20 cellular contexts compared by ENCODE assay signal in the genomic region with DNA sequence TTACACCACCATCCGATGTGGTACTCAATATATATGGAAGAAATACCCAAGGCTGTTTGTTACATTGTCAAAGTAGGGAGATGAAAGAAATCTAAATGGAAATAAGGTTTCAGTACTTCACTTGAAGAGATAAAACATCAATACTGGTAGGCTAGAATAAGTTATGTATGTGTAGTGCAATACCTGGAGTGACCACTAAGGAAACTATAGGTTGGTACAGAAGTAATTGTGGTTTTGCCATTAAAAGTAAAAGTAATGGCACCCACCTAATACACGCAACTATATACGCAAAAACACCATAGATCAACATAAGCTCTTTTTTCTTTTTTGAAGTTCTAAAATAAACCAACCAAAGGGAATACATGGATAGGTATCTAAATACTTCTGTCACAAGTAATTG.
A peak's percentile ranks its signal among the peaks of the same experiment; 100 is the strongest.
DNase-seq lines count a peak whose midpoint lies in the region; ATAC-seq and TF ChIP-seq lines count a peak whose summit lies in the region.
"Had no signal": no experiment of that assay in that cellular context is flagged by ENCODE, and none has a peak within 500 bp of the region (broad histone marks: within the 10 kb centered on the region; RNA-seq: fewer than 3 reads in every experiment).

No MANE protein-coding gene starts in this region.

- DNase-seq in GM12864 (ENCODE audit: low read depth) (no peak), adrenal gland (no peak), neural crest cell (ENCODE audit: low read depth, low spot score) (no peak), heart left ventricle (no peak), sciatic nerve (ENCODE audit: low spot score) (no peak), NCI-H526 (lab: John Stamatoyannopoulos, UW) (no peak), neuronal stem cell (ENCODE audit: low spot score) (no peak)
- DNase-seq: cerebellar nuclear complex; gastrocnemius medialis; HCEC 1CT; left ventricle myocardium inferior; NCI-H2081; NCI-H524; ovary; Peyer's patch; SK-N-SH; stimulated activated CD4-positive, alpha-beta T cell treated with anti-CD3 and anti-CD28 coated beads, Interleukin-4, amount 100 ng/mL, for 24 hours; stimulated activated CD8-positive, alpha-beta memory T cell treated with anti-CD3 and anti-CD28 coated beads, Interleukin-4, amount 100 ng/mL, for 48 hours had no signal

- no peak overlapping the region for H3K4ac ChIP-seq in neuronal stem cell (ENCODE audit: low read length)

- H3K4me3 ChIP-seq in GM12864 (ENCODE audit: low read depth, low read length) (no peak overlapping the region), adrenal gland (no peak overlapping the region), heart left ventricle (no peak overlapping the region), neuronal stem cell (ENCODE audit: low read length in 2 of 2) (no peak overlapping the region)
- H3K4me3 ChIP-seq: gastrocnemius medialis, left ventricle myocardium inferior, ovary, Peyer's patch, skin epidermis had no signal

- no peak overlapping the region for H2BK12ac ChIP-seq in neuronal stem cell (ENCODE audit: low read length)

- 94 to 96% (median 95%) methylated on average over 3 of the region's 3 CpGs for WGBS in adrenal gland, 4 donors
- 94 to 97% (median 97%) methylated on average over 3 of the region's 3 CpGs for WGBS in heart left ventricle, 4 donors
- no CpG with 5 or more reads among the region's 3 CpGs for WGBS in neuronal stem cell (ENCODE audit: extremely low coverage in 2 of 2, insufficient read length in 2 of 2, insufficient replicate concordance in 1 of 2), 2 donors

- H4K91ac ChIP-seq in neuronal stem cell (ENCODE audit: low read depth, low read length, poor library complexity): no peak overlapping the region

- H3K4me3 Mint-ChIP-seq in neural crest cell: no peak overlapping the region

- H3K18ac ChIP-seq in neuronal stem cell (ENCODE audit: low read length): no peak overlapping the region

- H2BK120ac ChIP-seq in neuronal stem cell (ENCODE audit: low read depth, low read length): no peak overlapping the region

- H3K9me3 ChIP-seq in adrenal gland (replicated peaks in 1 of 3) (no peaks in the 10 kb centered on the region), heart left ventricle (peaks cover 0 to 3% (median 0%) of the 10 kb centered on the region in 12 donors), neuronal stem cell (replicated peaks in 1 of 2; ENCODE audit: control insufficient read depth in 2 of 2, insufficient read depth in 1 of 2, low read depth in 1 of 2, low read length in 2 of 2) (no peaks in the 10 kb centered on the region)
- H3K9me3 ChIP-seq: gastrocnemius medialis, ovary, Peyer's patch, SK-N-SH had no signal

- peak overlapping the region in 1 of 5 donors; percentile 7 for H3K27ac ChIP-seq in adrenal gland
- no peak overlapping the region for H3K27ac ChIP-seq in heart left ventricle
- H3K27ac ChIP-seq in neuronal stem cell (replicated peaks; ENCODE audit: low read length): no peak overlapping the region
- H3K27ac ChIP-seq: gastrocnemius medialis, left ventricle myocardium inferior, ovary, Peyer's patch, skin epidermis had no signal

- peak; percentile 39 for TF ChIP-seq CTCF in GM12864 (IDR thresholded peaks at IDR 0.05; ENCODE audit: low read depth, low read length, missing control alignments)
- peak in 4 of 6 experiments; percentile 5 to 17 (median 14) for TF ChIP-seq CTCF in adrenal gland (IDR thresholded peaks at IDR 0.05)
- peak; percentile 39 for TF ChIP-seq CTCF in neural crest cell (conservative IDR thresholded peaks at IDR 0.05)
- peak in 3 of 12 donors; percentile 24 to 60 (median 46) for TF ChIP-seq CTCF in heart left ventricle (IDR thresholded peaks at IDR 0.05)

- no peaks in the 10 kb centered on the region for H3K27me3 ChIP-seq in adrenal gland
- no peaks in the 10 kb centered on the region for H3K27me3 ChIP-seq in heart left ventricle
- no peaks in the 10 kb centered on the region for H3K27me3 ChIP-seq in neuronal stem cell (ENCODE audit: control insufficient read depth in 3 of 3, insufficient read depth in 3 of 3, low read depth in 1 of 3, low read length in 3 of 3)
- H3K27me3 ChIP-seq: gastrocnemius medialis, ovary, Peyer's patch had no signal

- H2AFZ ChIP-seq in neuronal stem cell (ENCODE audit: low read length): no peak overlapping the region

- no peaks in the 10 kb centered on the region for H3K36me3 Mint-ChIP-seq in neural crest cell (ENCODE audit: low read depth)

- H3K4me2 ChIP-seq in neuronal stem cell (ENCODE audit: insufficient read depth, low read length, poor library complexity, severe bottlenecking): no peak overlapping the region
- H3K4me2 ChIP-seq: SK-N-SH had no signal

- H3K27me3 Mint-ChIP-seq in neural crest cell (ENCODE audit: low read depth): no peaks in the 10 kb centered on the region

- no peak overlapping the region for H3K27ac Mint-ChIP-seq in neural crest cell (ENCODE audit: unreplicated experiment)

- no peak overlapping the region for H2BK15ac ChIP-seq in neuronal stem cell (ENCODE audit: low read length)

- no peak overlapping the region for H3K14ac ChIP-seq in neuronal stem cell (ENCODE audit: low read length)

- no peak overlapping the region for H2AK5ac ChIP-seq in neuronal stem cell (ENCODE audit: low read depth, low read length)

- H3K4me1 ChIP-seq in adrenal gland (replicated peaks in 1 of 2): peaks cover 0 to 8% of the 10 kb centered on the region in 2 donors
- no peaks in the 10 kb centered on the region for H3K4me1 ChIP-seq in heart left ventricle
- no peaks in the 10 kb centered on the region for H3K4me1 ChIP-seq in neuronal stem cell (ENCODE audit: control insufficient read depth in 2 of 2, insufficient read depth in 1 of 2, low read depth in 1 of 2, low read length in 2 of 2)
- H3K4me1 ChIP-seq: gastrocnemius medialis, left ventricle myocardium inferior, Peyer's patch had no signal

- no peaks in the 10 kb centered on the region for H3K79me1 ChIP-seq in neuronal stem cell (ENCODE audit: low read depth, low read length)

- H3K4me1 Mint-ChIP-seq in neural crest cell: no peaks in the 10 kb centered on the region

- H3K36me3 ChIP-seq in adrenal gland (replicated peaks in 1 of 2): no peaks in the 10 kb centered on the region
- no peaks in the 10 kb centered on the region for H3K36me3 ChIP-seq in heart left ventricle
- H3K36me3 ChIP-seq in neuronal stem cell (replicated peaks in 1 of 2; ENCODE audit: control insufficient read depth in 2 of 2, insufficient read depth in 2 of 2, low read length in 2 of 2): no peaks in the 10 kb centered on the region
- H3K36me3 ChIP-seq: gastrocnemius medialis, left ventricle myocardium inferior, ovary, Peyer's patch had no signal

- H2BK5ac ChIP-seq in neuronal stem cell (ENCODE audit: low read length): no peak overlapping the region

- TF ChIP-seq POLR2A in adrenal gland (IDR thresholded peaks at IDR 0.05): no peak
- TF ChIP-seq POLR2A in heart left ventricle (IDR thresholded peaks at IDR 0.05): no peak

- peaks cover 7% of the 10 kb centered on the region for H3K9me3 Mint-ChIP-seq in neural crest cell

- H3K9ac ChIP-seq in neuronal stem cell (ENCODE audit: low read depth, low read length, poor library complexity): no peak overlapping the region
- H3K9ac ChIP-seq: SK-N-SH had no signal

- H3K23ac ChIP-seq in neuronal stem cell (ENCODE audit: low read depth, low read length, poor library complexity): no peak overlapping the region

- peak; percentile 65 for ATAC-seq in HG03159 (IDR thresholded peaks at IDR 0.05; ENCODE audit: unreplicated experiment)
- ATAC-seq in heart left ventricle: no peak
- ATAC-seq in sciatic nerve: no peak
- ATAC-seq: gastrocnemius medialis had no signal

- intact Hi-C loops in adrenal gland (cut with DNase I): no loop called here
- intact Hi-C loops in heart left ventricle (cut with DNase I): no loop called here
- intact Hi-C loops in sciatic nerve (cut with DNase I): no loop called here

- no peak overlapping the region for H4K8ac ChIP-seq in neuronal stem cell (ENCODE audit: low read depth, low read length)
